25 cellular contexts compared by ENCODE assay signal in the genomic region with DNA sequence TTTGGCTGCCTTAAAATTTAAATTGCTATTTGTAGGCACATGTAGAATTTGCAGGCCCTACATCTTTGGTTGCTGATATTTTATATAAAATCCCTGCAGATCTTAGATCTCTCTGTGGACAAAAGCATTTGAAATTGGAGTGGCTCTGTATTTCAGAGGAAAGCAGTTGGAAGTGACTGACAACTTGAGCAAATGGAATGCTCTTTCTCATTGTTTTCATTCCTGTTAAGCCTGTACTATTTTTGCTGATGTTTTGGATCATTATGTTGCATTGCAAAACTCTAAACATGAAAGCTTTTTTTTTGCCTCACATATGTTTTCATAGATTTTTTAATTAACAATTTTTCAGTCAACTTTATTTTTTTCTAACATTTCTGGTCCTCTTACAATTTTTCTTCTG.
"Had no signal": no experiment of that assay in that cellular context is flagged by ENCODE, and none has a peak within 500 bp of the region (broad histone marks: within the 10 kb centered on the region; RNA-seq: fewer than 3 reads in every experiment).

No MANE protein-coding gene starts in this region.

- H3K4me1 ChIP-seq: left ventricle myocardium inferior, lower lobe of right lung, pancreas, right lobe of liver, spleen, testis, tibial nerve had no signal

- H3K36me3 Mint-ChIP-seq: immature natural killer cell; memory B cell; naive B cell; stimulated activated memory B cell treated with anti-CD40 and anti-IgM and Interleukin-4, amounts not matched to agents 10 μg/mL and 1 μg/mL and 100 μg/mL, for 72 hours had no signal

- H3K36me3 ChIP-seq: left ventricle myocardium inferior, lower lobe of right lung, pancreas, right lobe of liver, spleen, tibial nerve had no signal

- H3K4me1 Mint-ChIP-seq: immature natural killer cell; memory B cell; mesothelial cell of epicardium; naive B cell; stimulated activated memory B cell treated with anti-CD40 and anti-IgM and Interleukin-4, amounts not matched to agents 10 μg/mL and 1 μg/mL and 100 μg/mL, for 72 hours had no signal

- H3K27ac Mint-ChIP-seq: immature natural killer cell; memory B cell; mesothelial cell of epicardium; naive B cell; nephron; progenitor cell of endocrine pancreas; stimulated activated memory B cell treated with anti-CD40 and anti-IgM and Interleukin-4, amounts not matched to agents 10 μg/mL and 1 μg/mL and 100 μg/mL, for 72 hours; stimulated activated naive CD8-positive, alpha-beta T cell treated with anti-CD3 and anti-CD28 coated beads, Interleukin-15, Interleukin-2, amounts not matched to agents 100 ng/mL and 50 ng/mL, for 24 hours had no signal

- ATAC-seq: left cardiac atrium; lower lobe of right lung; pancreas; right lobe of liver; stimulated activated memory B cell treated with anti-CD40 and anti-IgM and Interleukin-4, amounts not matched to agents 10 μg/mL and 1 μg/mL and 100 μg/mL, for 72 hours had no signal

- H3K4me3 ChIP-seq: coronary artery, dorsolateral prefrontal cortex, left ventricle myocardium inferior, lower lobe of right lung, pancreas, right lobe of liver, spleen, testis, tibial nerve had no signal

- DNase-seq: dorsolateral prefrontal cortex; effector CD8-positive, alpha-beta T cell; foreskin fibroblast; immature natural killer cell; kidney; left cardiac atrium; left ventricle myocardium inferior; lower lobe of right lung; naive B cell; occipital lobe; pancreas; right lobe of liver; spleen; stimulated activated CD4-positive, alpha-beta T cell treated with anti-CD3 and anti-CD28 coated beads, Interleukin-15, amount 100 ng/mL, for 24 hours; stimulated activated CD4-positive, alpha-beta T cell treated with anti-CD3 and anti-CD28 coated beads, Interleukin-1b, Interleukin-23, amount 100 ng/mL, for 48 hours; stimulated activated CD4-positive, alpha-beta T cell treated with anti-CD3 and anti-CD28 coated beads, Interleukin-4, amount 100 ng/mL, for 24 hours; testis had no signal

- H3K27me3 ChIP-seq: dorsolateral prefrontal cortex, pancreas, right lobe of liver, spleen, testis, tibial nerve had no signal

- FAIRE-seq: kidney, pancreas had no signal

- H3K27me3 Mint-ChIP-seq: naive B cell; progenitor cell of endocrine pancreas; stimulated activated memory B cell treated with anti-CD40 and anti-IgM and Interleukin-4, amounts not matched to agents 10 μg/mL and 1 μg/mL and 100 μg/mL, for 72 hours; stimulated activated naive CD8-positive, alpha-beta T cell treated with anti-CD3 and anti-CD28 coated beads, Interleukin-15, Interleukin-2, amounts not matched to agents 100 ng/mL and 50 ng/mL, for 24 hours had no signal

- H3K9me3 ChIP-seq: left ventricle myocardium inferior, lower lobe of right lung, pancreas, right lobe of liver, spleen, testis, tibial nerve had no signal

- H3K4me3 Mint-ChIP-seq: immature natural killer cell; memory B cell; mesothelial cell of epicardium; naive B cell; nephron; stimulated activated memory B cell treated with anti-CD40 and anti-IgM and Interleukin-4, amounts not matched to agents 10 μg/mL and 1 μg/mL and 100 μg/mL, for 72 hours; stimulated activated naive CD8-positive, alpha-beta T cell treated with anti-CD3 and anti-CD28 coated beads, Interleukin-15, Interleukin-2, amounts not matched to agents 100 ng/mL and 50 ng/mL, for 24 hours had no signal

- H3K9me3 Mint-ChIP-seq: memory B cell; nephron; stimulated activated memory B cell treated with anti-CD40 and anti-IgM and Interleukin-4, amounts not matched to agents 10 μg/mL and 1 μg/mL and 100 μg/mL, for 72 hours; stimulated activated naive CD8-positive, alpha-beta T cell treated with anti-CD3 and anti-CD28 coated beads, Interleukin-15, Interleukin-2, amounts not matched to agents 100 ng/mL and 50 ng/mL, for 24 hours had no signal

- H3K27ac ChIP-seq: coronary artery, dorsolateral prefrontal cortex, left ventricle myocardium inferior, lower lobe of right lung, pancreas, right lobe of liver, spleen, testis, tibial nerve had no signal
